33 cellular contexts compared by ENCODE assay signal in genomic region chr2:1690056-1690775, GRCh38. TPM values are rescaled to one million over a fixed set of nuclear protein-coding genes. Genes with fewer than 3 reads are reported as not detected.
DNase-seq lines count a peak whose midpoint lies in the region; ATAC-seq and TF ChIP-seq lines count a peak whose summit lies in the region.
"Had no signal": no experiment of that assay in that cellular context is flagged by ENCODE, and none has a peak within 500 bp of the region (broad histone marks: within the 10 kb centered on the region; RNA-seq: fewer than 3 reads in every experiment).

No MANE protein-coding gene starts in this region.

- H3K4me3 Mint-ChIP-seq in neural crest cell, result no peak overlapping the region
- H3K4me3 Mint-ChIP-seq: activated CD4-positive, alpha-beta T cell treated with anti-CD3 and anti-CD28 coated beads, Interleukin-2, amount 10 ng/mL, durations not matched to agents 24 days and 14 days; activated naive CD8-positive, alpha-beta T cell; naive thymus-derived CD4-positive, alpha-beta T cell; stimulated activated naive CD8-positive, alpha-beta T cell treated with anti-CD3 and anti-CD28 coated beads, Interleukin-15, Interleukin-2, amounts not matched to agents 100 ng/mL and 50 ng/mL, for 24 hours had no signal

- TF ChIP-seq EP300 in stomach (IDR thresholded peaks at IDR 0.05), result no peak

- intact Hi-C loops in stomach (cut with DNase I; ENCODE audit: low total_unique reads), result no loop called here
- intact Hi-C loops in Right ventricle myocardium inferior (cut with DNase I), result no loop called here

- DNase-seq in SJCRH30 (peak in 1 of 2 experiments; percentile 47), iPS-NIHi7 (ENCODE audit: extremely low spot score) (peak; percentile 6), neural crest cell (ENCODE audit: low read depth, low spot score) (no peak), stomach (no peak), NCI-H526 (lab: John Stamatoyannopoulos, UW) (no peak), Right ventricle myocardium inferior (ENCODE audit: missing footprints) (no peak), occipital lobe (lab: John Stamatoyannopoulos, UW) (no peak)
- DNase-seq: activated CD4-positive, alpha-beta T cell treated with anti-CD3 and anti-CD28 coated beads, Interleukin-2, amount 10 ng/mL, durations not matched to agents 24 days and 14 days; activated CD8-positive, alpha-beta memory T cell treated with anti-CD3 and anti-CD28 coated beads for 24 hours; activated T-cell treated with anti-CD3 and anti-CD28 coated beads for 4 hours; aorta; C1 segment of cervical spinal cord; COR-L47; DMS53; effector CD4-positive, alpha-beta T cell; hypothalamus; left ventricle myocardium superior; midbrain; naive thymus-derived CD4-positive, alpha-beta T cell; NCI-H1417 treated with DMSO at 0.1 percent for 48 hours; NCI-H226; NCI-H69; ovary; Peyer's patch; retina; SIG-M5; spleen; stimulated activated CD4-positive, alpha-beta T cell treated with anti-CD3 and anti-CD28 coated beads, Interleukin-2, amount 100 ng/mL, for 24 hours; T-helper 9 cell had no signal

- TF ChIP-seq CTCF in neural crest cell (conservative IDR thresholded peaks at IDR 0.05) (no peak), stomach (IDR thresholded peaks at IDR 0.05) (no peak)

- H3K36me3 ChIP-seq in SJCRH30 (peaks cover 50% of the 10 kb centered on the region), stomach (peaks cover 0 to 30% (median 20%) of the 10 kb centered on the region in 4 donors)
- H3K36me3 ChIP-seq: ovary had no signal

- 50 to 67% (median 58%) methylated on average over 10 of the region's 10 CpGs for WGBS in stomach, 5 donors

- H3K9me3 ChIP-seq in SJCRH30 (replicated peaks) (no peaks in the 10 kb centered on the region), stomach (no peaks in the 10 kb centered on the region)
- H3K9me3 ChIP-seq: ovary, Peyer's patch, spleen had no signal

- H3K9me3 Mint-ChIP-seq in neural crest cell, result no peaks in the 10 kb centered on the region
- H3K9me3 Mint-ChIP-seq: activated CD4-positive, alpha-beta T cell treated with anti-CD3 and anti-CD28 coated beads, Interleukin-2, amount 10 ng/mL, durations not matched to agents 24 days and 14 days; stimulated activated naive CD8-positive, alpha-beta T cell treated with anti-CD3 and anti-CD28 coated beads, Interleukin-15, Interleukin-2, amounts not matched to agents 100 ng/mL and 50 ng/mL, for 24 hours had no signal

- no peak for ATAC-seq in Right ventricle myocardium inferior
- ATAC-seq: HCT116; left ventricle myocardium superior; naive thymus-derived CD4-positive, alpha-beta T cell had no signal

- H3K27me3 Mint-ChIP-seq in neural crest cell (ENCODE audit: low read depth), result no peaks in the 10 kb centered on the region
- H3K27me3 Mint-ChIP-seq: activated CD4-positive, alpha-beta T cell treated with anti-CD3 and anti-CD28 coated beads, Interleukin-2, amount 10 ng/mL, durations not matched to agents 24 days and 14 days; activated naive CD8-positive, alpha-beta T cell; stimulated activated naive CD8-positive, alpha-beta T cell treated with anti-CD3 and anti-CD28 coated beads, Interleukin-15, Interleukin-2, amounts not matched to agents 100 ng/mL and 50 ng/mL, for 24 hours had no signal

- H3K4me3 ChIP-seq in SJCRH30 (no peak overlapping the region), stomach (no peak overlapping the region)
- H3K4me3 ChIP-seq: ovary, Peyer's patch, spleen had no signal

- H3K36me3 Mint-ChIP-seq in neural crest cell (ENCODE audit: low read depth), result peaks cover 11% of the 10 kb centered on the region
- H3K36me3 Mint-ChIP-seq: activated naive CD8-positive, alpha-beta T cell; naive thymus-derived CD4-positive, alpha-beta T cell had no signal

- no peaks in the 10 kb centered on the region for H3K27me3 ChIP-seq in SJCRH30
- H3K27me3 ChIP-seq in stomach, result no peaks in the 10 kb centered on the region
- H3K27me3 ChIP-seq: ovary, Peyer's patch, spleen had no signal

- no peak for TF ChIP-seq POLR2A in stomach (IDR thresholded peaks at IDR 0.05)

- H3K27ac ChIP-seq in SJCRH30, result peak overlapping the region; percentile 4; the same call in 1 of the 2 replicates
- no peak overlapping the region for H3K27ac ChIP-seq in stomach
- H3K27ac ChIP-seq: epithelial cell of prostate, ovary, Peyer's patch, spleen had no signal

- peaks cover 37% of the 10 kb centered on the region for H3K4me1 Mint-ChIP-seq in neural crest cell
- H3K4me1 Mint-ChIP-seq: activated CD4-positive, alpha-beta T cell treated with anti-CD3 and anti-CD28 coated beads, Interleukin-2, amount 10 ng/mL, durations not matched to agents 24 days and 14 days; naive thymus-derived CD4-positive, alpha-beta T cell had no signal

- H3K4me1 ChIP-seq in SJCRH30, result peaks cover 82% of the 10 kb centered on the region
- H3K4me1 ChIP-seq in stomach, result peaks cover 0 to 13% (median 0%) of the 10 kb centered on the region in 4 donors
- H3K4me1 ChIP-seq: Peyer's patch, spleen had no signal

- H3K27ac Mint-ChIP-seq in neural crest cell (ENCODE audit: unreplicated experiment), result peak overlapping the region; percentile 81
- H3K27ac Mint-ChIP-seq: activated CD4-positive, alpha-beta T cell treated with anti-CD3 and anti-CD28 coated beads, Interleukin-2, amount 10 ng/mL, durations not matched to agents 24 days and 14 days; activated naive CD8-positive, alpha-beta T cell; naive thymus-derived CD4-positive, alpha-beta T cell; stimulated activated naive CD8-positive, alpha-beta T cell treated with anti-CD3 and anti-CD28 coated beads, Interleukin-15, Interleukin-2, amounts not matched to agents 100 ng/mL and 50 ng/mL, for 24 hours had no signal

RNA-seq across cellular contexts. Expression of gene PXDN, which starts 54.1 kb away (rescaled TPM):
- total RNA-seq in SJCRH30 (2014; rRNA removed; shearing (Covaris generic)), result 312 and 322 TPM in 2 replicates
- 217 and 218 TPM in 2 replicates for total RNA-seq in neural crest cell
- 10 to 100 TPM; 24.9 to 71.6 (median 42.0) TPM for total RNA-seq in stomach
- 1 to 10 TPM; 3.3 to 8.0 (median 5.0) TPM for polyA plus RNA-seq in stomach
- 19.7 TPM for total RNA-seq in Right ventricle myocardium inferior
- 35.6 TPM for total RNA-seq in occipital lobe
